In genomic region chr12:12553208-12553785, GRCh38 we compare ENCODE assay signal across 27 cellular contexts.
"Had no signal": no experiment of that assay in that cellular context is flagged by ENCODE, and none has a peak within 500 bp of the region (broad histone marks: within the 10 kb centered on the region; RNA-seq: fewer than 3 reads in every experiment).

No MANE protein-coding gene starts in this region.

- DNase-seq: islet precursor cell; left ventricle myocardium inferior; midbrain; mucosa of descending colon; naive thymus-derived CD4-positive, alpha-beta T cell; ovary; posterior cingulate gyrus; retina; right cardiac atrium; sigmoid colon; small intestine; spleen; stimulated activated CD4-positive, alpha-beta T cell treated with anti-CD3 and anti-CD28 coated beads, Interleukin-4, amount 100 ng/mL, for 24 hours; stimulated activated naive CD4-positive, alpha-beta T cell; tibial artery; trophoblast cell; upper lobe of right lung had no signal

- H3K27me3 Mint-ChIP-seq: naive thymus-derived CD4-positive, alpha-beta T cell; stimulated activated naive CD8-positive, alpha-beta T cell treated with anti-CD3 and anti-CD28 coated beads, Interleukin-15, Interleukin-2, amounts not matched to agents 100 ng/mL and 50 ng/mL, for 24 hours had no signal

- H3K4me1 Mint-ChIP-seq: memory B cell had no signal

- H3K27me3 ChIP-seq: hepatocyte, ovary, sigmoid colon, spleen, suprapubic skin, tibial artery, upper lobe of right lung had no signal

- H3K36me3 ChIP-seq: left ventricle myocardium inferior, ovary, prostate gland, sigmoid colon, suprapubic skin, thoracic aorta had no signal

- H3K9me3 Mint-ChIP-seq: memory B cell; natural killer cell treated with Interleukin-12 subunit alpha and Interleukin-12 subunit beta and Interleukin-15 and Interleukin-18, amount 100 ng/mL, for 72 hours; stimulated activated effector memory CD8-positive, alpha-beta T cell treated with anti-CD3 and anti-CD28 coated beads, Interleukin-12 subunit alpha, Interleukin-12 subunit beta, amount 100 ng/mL, for 72 hours; stimulated activated naive CD8-positive, alpha-beta T cell treated with anti-CD3 and anti-CD28 coated beads, Interleukin-15, Interleukin-2, amounts not matched to agents 100 ng/mL and 50 ng/mL, for 24 hours had no signal

- FAIRE-seq: small intestine, urothelium cell line had no signal

- H3K27ac ChIP-seq: hepatocyte, left ventricle myocardium inferior, ovary, prostate gland, sigmoid colon, spleen, suprapubic skin, thoracic aorta, tibial artery, upper lobe of right lung had no signal

- H2AFZ ChIP-seq: hepatocyte had no signal

- H3K9me3 ChIP-seq: left ventricle myocardium inferior, mucosa of descending colon, ovary, prostate gland, sigmoid colon, spleen, suprapubic skin, thoracic aorta, tibial artery, upper lobe of right lung had no signal

- H3K4me3 ChIP-seq: hepatocyte, left ventricle myocardium inferior, lung, mucosa of descending colon, ovary, prostate gland, sigmoid colon, spleen, suprapubic skin, thoracic aorta, tibial artery, upper lobe of right lung had no signal

- ATAC-seq: mucosa of descending colon; naive thymus-derived CD4-positive, alpha-beta T cell; natural killer cell treated with Interleukin-12 subunit alpha and Interleukin-12 subunit beta and Interleukin-15 and Interleukin-18, amount 100 ng/mL, for 72 hours; right cardiac atrium; stimulated activated effector memory CD8-positive, alpha-beta T cell treated with anti-CD3 and anti-CD28 coated beads, Interleukin-12 subunit alpha, Interleukin-12 subunit beta, amount 100 ng/mL, for 72 hours; upper lobe of right lung had no signal

- H3K27ac Mint-ChIP-seq: memory B cell; naive thymus-derived CD4-positive, alpha-beta T cell; natural killer cell treated with Interleukin-12 subunit alpha and Interleukin-12 subunit beta and Interleukin-15 and Interleukin-18, amount 100 ng/mL, for 72 hours; stimulated activated effector memory CD8-positive, alpha-beta T cell treated with anti-CD3 and anti-CD28 coated beads, Interleukin-12 subunit alpha, Interleukin-12 subunit beta, amount 100 ng/mL, for 72 hours; stimulated activated naive CD8-positive, alpha-beta T cell treated with anti-CD3 and anti-CD28 coated beads, Interleukin-15, Interleukin-2, amounts not matched to agents 100 ng/mL and 50 ng/mL, for 24 hours had no signal

- H3K4me1 ChIP-seq: upper lobe of right lung had no signal

- H3K4me3 Mint-ChIP-seq: memory B cell; naive thymus-derived CD4-positive, alpha-beta T cell; natural killer cell treated with Interleukin-12 subunit alpha and Interleukin-12 subunit beta and Interleukin-15 and Interleukin-18, amount 100 ng/mL, for 72 hours; stimulated activated effector memory CD8-positive, alpha-beta T cell treated with anti-CD3 and anti-CD28 coated beads, Interleukin-12 subunit alpha, Interleukin-12 subunit beta, amount 100 ng/mL, for 72 hours; stimulated activated naive CD8-positive, alpha-beta T cell treated with anti-CD3 and anti-CD28 coated beads, Interleukin-15, Interleukin-2, amounts not matched to agents 100 ng/mL and 50 ng/mL, for 24 hours had no signal

- H3K4me2 ChIP-seq: hepatocyte had no signal

- H3K36me3 Mint-ChIP-seq: memory B cell; natural killer cell treated with Interleukin-12 subunit alpha and Interleukin-12 subunit beta and Interleukin-15 and Interleukin-18, amount 100 ng/mL, for 72 hours had no signal
